ENCODE assay signal across 2 cellular contexts in the genomic region with DNA sequence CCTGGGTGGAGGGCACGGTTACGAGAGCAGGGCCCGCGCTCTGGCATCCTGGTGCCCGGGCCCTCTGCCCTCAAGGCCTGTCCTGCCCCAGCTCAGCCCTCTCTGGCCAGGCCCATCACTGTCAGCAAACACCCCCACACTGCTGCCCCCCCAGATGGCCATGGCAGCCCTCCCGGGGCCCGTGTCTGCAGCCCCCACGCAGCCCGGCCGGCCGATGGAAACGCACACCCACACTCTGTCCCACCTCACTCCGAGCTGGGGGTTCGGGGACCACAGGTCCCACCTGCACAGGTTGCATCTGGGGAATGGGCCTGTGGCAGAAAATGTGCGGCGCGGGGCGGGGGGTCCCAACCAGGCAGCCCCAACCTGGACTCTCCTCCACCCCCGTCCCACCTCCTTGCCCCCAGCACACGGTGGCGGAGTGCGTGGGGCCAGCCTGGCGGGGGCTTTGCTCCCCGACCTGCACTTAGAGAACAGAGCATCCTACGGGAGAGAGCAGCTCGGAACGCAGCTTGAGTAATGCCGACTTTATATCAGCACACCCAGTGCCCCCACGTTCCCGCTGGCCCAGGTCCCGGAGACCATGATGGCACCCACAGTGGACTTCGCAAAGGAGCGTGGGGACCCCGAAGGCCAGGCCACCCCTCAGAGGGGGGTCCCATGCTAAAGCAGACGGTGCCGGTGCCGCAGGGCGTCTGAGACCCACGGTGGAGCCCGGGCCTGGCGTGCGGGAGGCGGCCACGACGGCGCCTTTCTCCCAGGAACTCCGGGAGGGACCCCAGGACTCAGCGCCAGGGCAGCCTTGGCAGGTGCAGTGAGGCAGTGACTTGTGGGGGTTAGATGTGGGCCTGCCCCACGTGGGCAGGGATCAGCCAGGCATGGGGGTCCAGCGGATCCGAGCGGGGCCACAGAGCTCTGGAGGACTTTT.
TF ChIP-seq lines count a peak whose summit lies in the region.

No MANE protein-coding gene starts in this region.

TF ChIP-seq in SK-N-SH, 30 proteins besides CTCF, POLR2A, EP300 and RAD21:
- TF ChIP-seq, protein P1, sequence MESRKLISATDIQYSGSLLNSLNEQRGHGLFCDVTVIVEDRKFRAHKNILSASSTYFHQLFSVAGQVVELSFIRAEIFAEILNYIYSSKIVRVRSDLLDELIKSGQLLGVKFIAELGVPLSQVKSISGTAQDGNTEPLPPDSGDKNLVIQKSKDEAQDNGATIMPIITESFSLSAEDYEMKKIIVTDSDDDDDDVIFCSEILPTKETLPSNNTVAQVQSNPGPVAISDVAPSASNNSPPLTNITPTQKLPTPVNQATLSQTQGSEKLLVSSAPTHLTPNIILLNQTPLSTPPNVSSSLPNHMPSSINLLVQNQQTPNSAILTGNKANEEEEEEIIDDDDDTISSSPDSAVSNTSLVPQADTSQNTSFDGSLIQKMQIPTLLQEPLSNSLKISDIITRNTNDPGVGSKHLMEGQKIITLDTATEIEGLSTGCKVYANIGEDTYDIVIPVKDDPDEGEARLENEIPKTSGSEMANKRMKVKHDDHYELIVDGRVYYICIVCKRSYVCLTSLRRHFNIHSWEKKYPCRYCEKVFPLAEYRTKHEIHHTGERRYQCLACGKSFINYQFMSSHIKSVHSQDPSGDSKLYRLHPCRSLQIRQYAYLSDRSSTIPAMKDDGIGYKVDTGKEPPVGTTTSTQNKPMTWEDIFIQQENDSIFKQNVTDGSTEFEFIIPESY (IDR thresholded peaks at IDR 0.05; ENCODE audit: borderline replicate concordance, low read depth) = no peak
- TF ChIP-seq, protein P2, sequence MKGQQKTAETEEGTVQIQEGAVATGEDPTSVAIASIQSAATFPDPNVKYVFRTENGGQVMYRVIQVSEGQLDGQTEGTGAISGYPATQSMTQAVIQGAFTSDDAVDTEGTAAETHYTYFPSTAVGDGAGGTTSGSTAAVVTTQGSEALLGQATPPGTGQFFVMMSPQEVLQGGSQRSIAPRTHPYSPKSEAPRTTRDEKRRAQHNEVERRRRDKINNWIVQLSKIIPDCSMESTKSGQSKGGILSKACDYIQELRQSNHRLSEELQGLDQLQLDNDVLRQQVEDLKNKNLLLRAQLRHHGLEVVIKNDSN (IDR thresholded peaks at IDR 0.05; ENCODE audit: borderline replicate concordance, low read depth) = no peak
- no peak for TF ChIP-seq GATA2 (CRISPR knock-in tag; IDR thresholded peaks at IDR 0.05)
- no peak for TF ChIP-seq CHD2 (IDR thresholded peaks at IDR 0.05; ENCODE audit: low read length, partially characterized antibody)
- no peak for TF ChIP-seq FOXM1 (IDR thresholded peaks at IDR 0.05; ENCODE audit: low read depth)
- no peak for TF ChIP-seq JUND (IDR thresholded peaks at IDR 0.05)
- no peak for TF ChIP-seq SMC3 (IDR thresholded peaks at IDR 0.05; ENCODE audit: low read depth, low read length)
- TF ChIP-seq, protein P3, sequence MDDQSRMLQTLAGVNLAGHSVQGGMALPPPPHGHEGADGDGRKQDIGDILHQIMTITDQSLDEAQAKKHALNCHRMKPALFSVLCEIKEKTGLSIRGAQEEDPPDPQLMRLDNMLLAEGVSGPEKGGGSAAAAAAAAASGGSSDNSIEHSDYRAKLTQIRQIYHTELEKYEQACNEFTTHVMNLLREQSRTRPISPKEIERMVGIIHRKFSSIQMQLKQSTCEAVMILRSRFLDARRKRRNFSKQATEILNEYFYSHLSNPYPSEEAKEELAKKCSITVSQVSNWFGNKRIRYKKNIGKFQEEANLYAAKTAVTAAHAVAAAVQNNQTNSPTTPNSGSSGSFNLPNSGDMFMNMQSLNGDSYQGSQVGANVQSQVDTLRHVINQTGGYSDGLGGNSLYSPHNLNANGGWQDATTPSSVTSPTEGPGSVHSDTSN (IDR thresholded peaks at IDR 0.05) = no peak
- no peak for TF ChIP-seq EZH2phosphoT487 (IDR thresholded peaks at IDR 0.05; ENCODE audit: borderline replicate concordance, low read depth)
- TF ChIP-seq TAF1 (IDR thresholded peaks at IDR 0.05; ENCODE audit: borderline replicate concordance, low read depth, low read length) = no peak
- no peak for TF ChIP-seq YY1 (IDR thresholded peaks at IDR 0.05; ENCODE audit: low read depth)
- no peak for TF ChIP-seq REST (IDR thresholded peaks at IDR 0.05; ENCODE audit: low read depth, low read length)
- no peak for TF ChIP-seq FOSL2 (IDR thresholded peaks at IDR 0.05; ENCODE audit: borderline replicate concordance, low read depth)
- no peak for TF ChIP-seq POLR2AphosphoS5 (IDR thresholded peaks at IDR 0.05; ENCODE audit: low read depth, low read length)
- no peak for TF ChIP-seq RCOR1 (IDR thresholded peaks at IDR 0.05; ENCODE audit: low read length)
- no peak for TF ChIP-seq USF2 (IDR thresholded peaks at IDR 0.05; ENCODE audit: borderline replicate concordance, low read depth, low read length)
- TF ChIP-seq ELF1 (IDR thresholded peaks at IDR 0.05) = no peak
- no peak for TF ChIP-seq RFX5 (IDR thresholded peaks at IDR 0.05; ENCODE audit: low read length)
- no peak for TF ChIP-seq TEAD4 (IDR thresholded peaks at IDR 0.05; ENCODE audit: borderline replicate concordance, insufficient read depth)
- no peak for TF ChIP-seq MEF2A (IDR thresholded peaks at IDR 0.05; ENCODE audit: borderline replicate concordance, low read depth)

TF ChIP-seq in SK-N-SH treated with all-trans-retinoic acid at 6 μM for 48 hours, 23 proteins besides CTCF, POLR2A, EP300 and RAD21:
- TF ChIP-seq POU6F1 (CRISPR knock-in tag; IDR thresholded peaks at IDR 0.05; ENCODE audit: borderline replicate concordance, low read depth) = no peak
- TF ChIP-seq ZC3H10 (CRISPR knock-in tag; IDR thresholded peaks at IDR 0.05) = no peak
- TF ChIP-seq TCF4 (CRISPR knock-in tag; IDR thresholded peaks at IDR 0.05; ENCODE audit: borderline replicate concordance) = no peak
- no peak for TF ChIP-seq PPARA (CRISPR knock-in tag; IDR thresholded peaks at IDR 0.05; ENCODE audit: borderline replicate concordance)
- TF ChIP-seq ISL1 (CRISPR knock-in tag; IDR thresholded peaks at IDR 0.05) = no peak
- TF ChIP-seq ZNF70 (CRISPR knock-in tag; IDR thresholded peaks at IDR 0.05) = no peak
- TF ChIP-seq CSRNP3 (CRISPR knock-in tag; IDR thresholded peaks at IDR 0.05) = no peak
- TF ChIP-seq, protein P4, sequence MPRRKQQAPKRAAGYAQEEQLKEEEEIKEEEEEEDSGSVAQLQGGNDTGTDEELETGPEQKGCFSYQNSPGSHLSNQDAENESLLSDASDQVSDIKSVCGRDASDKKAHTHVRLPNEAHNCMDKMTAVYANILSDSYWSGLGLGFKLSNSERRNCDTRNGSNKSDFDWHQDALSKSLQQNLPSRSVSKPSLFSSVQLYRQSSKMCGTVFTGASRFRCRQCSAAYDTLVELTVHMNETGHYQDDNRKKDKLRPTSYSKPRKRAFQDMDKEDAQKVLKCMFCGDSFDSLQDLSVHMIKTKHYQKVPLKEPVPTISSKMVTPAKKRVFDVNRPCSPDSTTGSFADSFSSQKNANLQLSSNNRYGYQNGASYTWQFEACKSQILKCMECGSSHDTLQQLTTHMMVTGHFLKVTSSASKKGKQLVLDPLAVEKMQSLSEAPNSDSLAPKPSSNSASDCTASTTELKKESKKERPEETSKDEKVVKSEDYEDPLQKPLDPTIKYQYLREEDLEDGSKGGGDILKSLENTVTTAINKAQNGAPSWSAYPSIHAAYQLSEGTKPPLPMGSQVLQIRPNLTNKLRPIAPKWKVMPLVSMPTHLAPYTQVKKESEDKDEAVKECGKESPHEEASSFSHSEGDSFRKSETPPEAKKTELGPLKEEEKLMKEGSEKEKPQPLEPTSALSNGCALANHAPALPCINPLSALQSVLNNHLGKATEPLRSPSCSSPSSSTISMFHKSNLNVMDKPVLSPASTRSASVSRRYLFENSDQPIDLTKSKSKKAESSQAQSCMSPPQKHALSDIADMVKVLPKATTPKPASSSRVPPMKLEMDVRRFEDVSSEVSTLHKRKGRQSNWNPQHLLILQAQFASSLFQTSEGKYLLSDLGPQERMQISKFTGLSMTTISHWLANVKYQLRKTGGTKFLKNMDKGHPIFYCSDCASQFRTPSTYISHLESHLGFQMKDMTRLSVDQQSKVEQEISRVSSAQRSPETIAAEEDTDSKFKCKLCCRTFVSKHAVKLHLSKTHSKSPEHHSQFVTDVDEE (CRISPR knock-in tag; IDR thresholded peaks at IDR 0.05) = no peak
